ENCODE assay signal across 3 cellular contexts in the genomic region with DNA sequence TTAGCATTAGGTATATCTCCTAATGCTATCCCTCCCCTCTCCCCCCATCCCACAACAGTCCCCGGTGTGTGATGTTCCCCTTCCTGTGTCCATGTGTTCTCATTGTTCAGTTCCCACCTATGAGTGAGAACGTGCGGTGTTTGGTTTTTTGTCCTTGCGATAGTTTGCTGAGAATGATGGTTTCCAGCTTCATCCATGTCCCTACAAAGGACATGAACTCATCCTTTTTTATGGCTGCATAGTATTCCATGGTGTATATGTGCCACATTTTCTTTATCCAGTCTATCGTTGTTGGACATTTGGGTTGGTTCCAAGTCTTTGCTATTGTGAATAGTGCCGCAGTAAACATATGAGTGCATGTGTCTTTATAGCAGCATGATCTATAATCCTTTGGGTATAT. TPM values are rescaled to one million over a fixed set of nuclear protein-coding genes. Genes with fewer than 3 reads are reported as not detected.
DNase-seq lines count a peak whose midpoint lies in the region; ATAC-seq, FAIRE-seq and TF ChIP-seq lines count a peak whose summit lies in the region.
"Not testable (repeated sequence)": the region's sequence is repeated elsewhere in the genome, so short reads cannot be mapped to it uniquely, and the experiment has no call there.

No MANE protein-coding gene starts in this region.

- H3K9me3 ChIP-seq in HEK293 (ENCODE audit: control insufficient read depth, insufficient read depth, low read depth, low read length); K562 (replicated peaks; ENCODE audit: control insufficient read depth, insufficient read depth, low read depth, low read length): not testable (repeated sequence)

- CTCF ChIA-PET in HEK293 (lab: Yijun Ruan, JAX); K562 (lab: Yijun Ruan, JAX; ENCODE audit: low intra/inter-chr PET ratio): not testable (repeated sequence)

- not testable (repeated sequence) for H2AFZ ChIP-seq in K562 (ENCODE audit: low read depth, low read length)

- not testable (repeated sequence) for FAIRE-seq in K562 (lab: Jason Lieb, UNC)

- not testable (repeated sequence) for H3K27me3 ChIP-seq in K562 (ENCODE audit: control insufficient read depth in 2 of 2, insufficient read depth in 2 of 2, low read length in 2 of 2)

- WGBS in K562 (ENCODE audit: insufficient coverage, low coverage, missing lambda C conversion rate), result 77% methylated on average over 2 of the region's 6 CpGs

- ATAC-seq in K562, result not testable (repeated sequence)

- not testable (repeated sequence) for H3K36me3 ChIP-seq in HEK293 (ENCODE audit: control insufficient read depth in 2 of 2, insufficient read depth in 1 of 2, low read length in 2 of 2); K562 (ENCODE audit: control insufficient read depth, insufficient read depth, low read length)

- in situ Hi-C loops in K562 (cut with MboI), result not testable (repeated sequence)

- POLR2A ChIA-PET in HEK293 (lab: Yijun Ruan, JAX); K562 (lab: Yijun Ruan, JAX): not testable (repeated sequence)

- not testable (repeated sequence) for H3K4me2 ChIP-seq in K562 (ENCODE audit: insufficient read depth, low read length)

- H3K79me2 ChIP-seq in K562 (ENCODE audit: control insufficient read depth, insufficient read depth, low read length), result not testable (repeated sequence)

- intact Hi-C loops in K562 (cut with micrococcal nuclease), result not testable (repeated sequence)

- TF ChIP-seq EP300 in K562 (IDR thresholded peaks at IDR 0.05; ENCODE audit: low read length), result not testable (repeated sequence)

- not testable (repeated sequence) for H3K4me1 ChIP-seq in HEK293 (ENCODE audit: control insufficient read depth, insufficient read depth, low read length); K562 (replicated peaks in 1 of 2; ENCODE audit: control insufficient read depth in 2 of 2, insufficient read depth in 2 of 2, low read length in 2 of 2)

- not testable (repeated sequence) for H3K27ac ChIP-seq in HEK293 (ENCODE audit: extremely low read depth, low read depth, low read length); K562 (ENCODE audit: extremely low read depth, low read depth, low read length)
- H3K27ac ChIP-seq in VCaP, result peak overlapping the region; percentile 76

- not testable (repeated sequence) for TF ChIP-seq POLR2A in K562 (conservative IDR thresholded peaks at IDR 0.05)

- H3K9me1 ChIP-seq in K562 (ENCODE audit: control insufficient read depth, insufficient read depth, low read length), result not testable (repeated sequence)

- TF ChIP-seq CTCF in HEK293 (tag by site-specific recombination; IDR thresholded peaks at IDR 0.05); VCaP (conservative IDR thresholded peaks at IDR 0.05); K562 (IDR thresholded peaks at IDR 0.05 in 2 of 3, conservative IDR thresholded peaks at IDR 0.05 in 1 of 3; ENCODE audit: insufficient read depth in 2 of 3, low read depth in 1 of 3, low read length in 3 of 3): not testable (repeated sequence)

- H4K20me1 ChIP-seq in K562 (replicated peaks; ENCODE audit: control insufficient read depth, insufficient read depth, low read length), result not testable (repeated sequence)

- not testable (repeated sequence) for DNase-seq in K562 (ENCODE audit: extremely low read depth in 1 of 4, low spot score in 3 of 4)

- BruUV-seq in K562 (replicated peaks; lab: Mats Ljungman, UMichigan), result not testable (repeated sequence)

- H3K4me3 ChIP-seq in HEK293 (ENCODE audit: low read depth, low read length); K562: not testable (repeated sequence)

- TF ChIP-seq RAD21 in K562 (CRISPR knock-in tag; conservative IDR thresholded peaks at IDR 0.05 in 1 of 2, IDR thresholded peaks at IDR 0.05 in 1 of 2), result not testable (repeated sequence)

- H3K9ac ChIP-seq in K562 (ENCODE audit: insufficient read depth in 1 of 2, low read depth in 2 of 2, low read length in 2 of 2), result not testable (repeated sequence)

TF ChIP-seq in HEK293, 187 proteins besides CTCF, POLR2A, EP300 and RAD21:
- peak; percentile 86 for TF ChIP-seq ZNF146 (tag by site-specific recombination; IDR thresholded peaks at IDR 0.05)

TF ChIP-seq in K562, 482 proteins besides CTCF, POLR2A, EP300 and RAD21:
- TF ChIP-seq BCOR (IDR thresholded peaks at IDR 0.05) (peak; percentile 62; the same call in 1 of the 2 replicates), KDM1A (IDR thresholded peaks at IDR 0.05) (peak in 1 of 2 experiments; percentile 8; a peak in 1 of 4 replicates)

RNA-seq across cellular contexts. Expression of a gene that starts 42.9 kb away (rescaled TPM):
- 31.7 and 51.8 TPM in 2 replicates for total RNA-seq in K562 (2011; cell fraction: chromatin; rRNA removed; ENCODE audit: low replicate concordance)
- total RNA-seq in K562 (2011; cell fraction: nucleolus; rRNA removed), result 25.7 and 35.3 TPM in 2 replicates
- total RNA-seq in K562 (2011; cell fraction: nucleoplasm; rRNA removed), result 44.9 and 73.9 TPM in 2 replicates
- total RNA-seq in K562 (2014; rRNA removed) (10.5 and 12.3 TPM in 2 replicates), K562 (2014; rRNA removed; fragmentation: Illumina TruSeq; extraction: Trizol) (12.0 and 12.4 TPM in 2 replicates), K562 (2015; rRNA removed; fragmentation: Illumina TruSeq; extraction: Trizol) (11.6 and 12.3 TPM in 2 replicates), K562 (2021) (20.9 and 21.0 TPM in 2 replicates)
- polyA plus RNA-seq in K562 (2011; rRNA removed) (25.7 and 28.5 TPM in 2 replicates), K562 (2014; fragmentation: Illumina TruSeq; extraction: Trizol) (13.3 and 14.9 TPM in 2 replicates), K562 (2014; fragmentation: Nextera tagmentation; extraction: Ambion mirVana) (1 to 10 TPM; 3.1 to 4.4 TPM), K562 (2014; rRNA removed) (11.0 and 12.9 TPM in 2 replicates)
- polyA plus RNA-seq in K562 (2011; cell fraction: cytosol; rRNA removed), result 19.7 and 21.7 TPM in 2 replicates
- 36.0 and 38.2 TPM in 2 replicates for polyA plus RNA-seq in K562 (2011; cell fraction: nucleus; rRNA removed)
- 12.3 and 13.2 TPM in 2 replicates for polyA plus RNA-seq in K562 (2012)
- polyA minus RNA-seq in K562 (2011; rRNA and poly(A)+ RNA removed), result 47.9 and 56.1 TPM in 2 replicates
- polyA minus RNA-seq in K562 (2011; cell fraction: cytosol; rRNA and poly(A)+ RNA removed), result 18.1 and 24.3 TPM in 2 replicates
- 15.8 and 19.2 TPM in 2 replicates for polyA minus RNA-seq in K562 (2011; cell fraction: nucleus; rRNA and poly(A)+ RNA removed)
